In genomic region chr4:2249526-2249991, GRCh38 we compare ENCODE assay signal across 1 cellular context.
TF ChIP-seq lines count a peak whose summit lies in the region.

No MANE protein-coding gene starts in this region.

TF ChIP-seq in GM12878, 131 proteins besides CTCF, POLR2A, EP300 and RAD21:
- no peak for TF ChIP-seq ETV6 (conservative IDR thresholded peaks at IDR 0.05 in 1 of 2, IDR thresholded peaks at IDR 0.05 in 1 of 2; ENCODE audit: borderline replicate concordance in 1 of 2, low read depth in 1 of 2)
- no peak for TF ChIP-seq EZH2 (IDR thresholded peaks at IDR 0.05; ENCODE audit: borderline replicate concordance, control insufficient read depth, low read depth, low read length)
- no peak for TF ChIP-seq HCFC1 (IDR thresholded peaks at IDR 0.05; ENCODE audit: low read length)
- TF ChIP-seq ZBED1 (IDR thresholded peaks at IDR 0.05; ENCODE audit: borderline replicate concordance) = no peak
